In the genomic region with DNA sequence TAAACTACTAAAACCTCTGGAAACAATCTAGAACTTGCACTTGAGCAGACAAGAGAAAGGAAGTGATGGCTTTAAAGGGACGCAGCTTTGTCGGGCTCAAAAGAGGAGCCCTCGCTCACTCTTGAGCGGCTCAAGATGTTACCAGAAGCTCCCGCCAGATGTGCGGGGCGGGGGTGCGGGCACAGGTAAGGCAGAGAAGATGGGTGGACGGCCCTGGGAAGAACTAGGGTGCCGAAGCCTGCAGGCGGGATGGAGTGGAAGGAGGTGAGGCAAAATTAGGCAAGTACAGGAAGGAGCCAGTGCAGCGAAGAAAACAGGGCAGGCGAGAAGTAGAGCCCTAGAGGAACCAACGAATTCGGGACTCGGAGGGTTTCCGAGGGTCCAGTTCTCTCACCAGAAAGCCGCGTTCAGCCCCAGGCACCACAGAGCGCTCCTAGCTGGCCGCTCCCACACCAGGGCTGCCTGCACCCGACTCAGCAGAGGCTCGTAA, we compare ENCODE assay signal across 1 cellular context.
TF ChIP-seq lines count a peak whose summit lies in the region.

No MANE protein-coding gene starts in this region.

TF ChIP-seq in K562, 482 proteins besides CTCF, POLR2A, EP300 and RAD21 (continues in another document):
- TF ChIP-seq ZNF143 (CRISPR knock-in tag; IDR thresholded peaks at IDR 0.05) (no peak), ADNP (tag; IDR thresholded peaks at IDR 0.05) (no peak), RBM25 (IDR thresholded peaks at IDR 0.05; ENCODE audit: low read depth, low read length, severe bottlenecking) (no peak), NKRF (IDR thresholded peaks at IDR 0.05; ENCODE audit: borderline replicate concordance) (peak; percentile 73; the same call in 1 of the 2 replicates), HNRNPL (IDR thresholded peaks at IDR 0.05; ENCODE audit: low read depth, low read length) (no peak), TOE1 (IDR thresholded peaks at IDR 0.05; ENCODE audit: borderline replicate concordance) (0 out of 2 replicates have a peak, but pooled peaks have one; percentile 27), TOE1 (CRISPR knock-in tag; IDR thresholded peaks at IDR 0.05; ENCODE audit: borderline replicate concordance, low read depth) (no peak), ZBTB40 (IDR thresholded peaks at IDR 0.05) (0 out of 2 replicates have a peak, but pooled peaks have one; percentile 45), ZBTB40 (CRISPR knock-in tag; IDR thresholded peaks at IDR 0.05) (no peak), BACH1 (tag; IDR thresholded peaks at IDR 0.05) (no peak), PTRF (tag; IDR thresholded peaks at IDR 0.05) (no peak), KLF6 (CRISPR knock-in tag; IDR thresholded peaks at IDR 0.05; ENCODE audit: borderline replicate concordance) (no peak), EHMT2 (IDR thresholded peaks at IDR 0.05) (no peak), TRIM25 (IDR thresholded peaks at IDR 0.05; ENCODE audit: borderline replicate concordance) (0 out of 2 replicates have a peak, but pooled peaks have one; percentile 38), DDX20 (tag; IDR thresholded peaks at IDR 0.05; ENCODE audit: low read depth) (no peak), FOXJ3 (CRISPR knock-in tag; IDR thresholded peaks at IDR 0.05) (no peak), DIDO1 (tag; IDR thresholded peaks at IDR 0.05; ENCODE audit: low read depth) (no peak), XRCC4 (IDR thresholded peaks at IDR 0.05; ENCODE audit: extremely low read depth, insufficient read depth, insufficient read length) (no peak), BRD9 (IDR thresholded peaks at IDR 0.05; ENCODE audit: low read depth, partially characterized antibody) (no peak), HDAC1 (IDR thresholded peaks at IDR 0.05) (peak in 1 of 2 experiments; percentile 74; a peak in 1 of 4 replicates), ZKSCAN8 (CRISPR knock-in tag; IDR thresholded peaks at IDR 0.05) (no peak), ELF1 (tag; IDR thresholded peaks at IDR 0.05) (no peak), PHF20 (IDR thresholded peaks at IDR 0.05; ENCODE audit: partially characterized antibody) (peak; percentile 74), MCM7 (IDR thresholded peaks at IDR 0.05) (no peak), ZFP1 (CRISPR knock-in tag; IDR thresholded peaks at IDR 0.05) (no peak), ZSCAN32 (CRISPR knock-in tag; IDR thresholded peaks at IDR 0.05) (no peak), EZH2 (IDR thresholded peaks at IDR 0.05; ENCODE audit: borderline replicate concordance, low read depth, low read length) (no peak), ZFPM2 (CRISPR knock-in tag; IDR thresholded peaks at IDR 0.05) (no peak), CBX2 (IDR thresholded peaks at IDR 0.05; ENCODE audit: insufficient read depth, low read length, poor library complexity, severe bottlenecking) (no peak)
- TF ChIP-seq, protein P1, sequence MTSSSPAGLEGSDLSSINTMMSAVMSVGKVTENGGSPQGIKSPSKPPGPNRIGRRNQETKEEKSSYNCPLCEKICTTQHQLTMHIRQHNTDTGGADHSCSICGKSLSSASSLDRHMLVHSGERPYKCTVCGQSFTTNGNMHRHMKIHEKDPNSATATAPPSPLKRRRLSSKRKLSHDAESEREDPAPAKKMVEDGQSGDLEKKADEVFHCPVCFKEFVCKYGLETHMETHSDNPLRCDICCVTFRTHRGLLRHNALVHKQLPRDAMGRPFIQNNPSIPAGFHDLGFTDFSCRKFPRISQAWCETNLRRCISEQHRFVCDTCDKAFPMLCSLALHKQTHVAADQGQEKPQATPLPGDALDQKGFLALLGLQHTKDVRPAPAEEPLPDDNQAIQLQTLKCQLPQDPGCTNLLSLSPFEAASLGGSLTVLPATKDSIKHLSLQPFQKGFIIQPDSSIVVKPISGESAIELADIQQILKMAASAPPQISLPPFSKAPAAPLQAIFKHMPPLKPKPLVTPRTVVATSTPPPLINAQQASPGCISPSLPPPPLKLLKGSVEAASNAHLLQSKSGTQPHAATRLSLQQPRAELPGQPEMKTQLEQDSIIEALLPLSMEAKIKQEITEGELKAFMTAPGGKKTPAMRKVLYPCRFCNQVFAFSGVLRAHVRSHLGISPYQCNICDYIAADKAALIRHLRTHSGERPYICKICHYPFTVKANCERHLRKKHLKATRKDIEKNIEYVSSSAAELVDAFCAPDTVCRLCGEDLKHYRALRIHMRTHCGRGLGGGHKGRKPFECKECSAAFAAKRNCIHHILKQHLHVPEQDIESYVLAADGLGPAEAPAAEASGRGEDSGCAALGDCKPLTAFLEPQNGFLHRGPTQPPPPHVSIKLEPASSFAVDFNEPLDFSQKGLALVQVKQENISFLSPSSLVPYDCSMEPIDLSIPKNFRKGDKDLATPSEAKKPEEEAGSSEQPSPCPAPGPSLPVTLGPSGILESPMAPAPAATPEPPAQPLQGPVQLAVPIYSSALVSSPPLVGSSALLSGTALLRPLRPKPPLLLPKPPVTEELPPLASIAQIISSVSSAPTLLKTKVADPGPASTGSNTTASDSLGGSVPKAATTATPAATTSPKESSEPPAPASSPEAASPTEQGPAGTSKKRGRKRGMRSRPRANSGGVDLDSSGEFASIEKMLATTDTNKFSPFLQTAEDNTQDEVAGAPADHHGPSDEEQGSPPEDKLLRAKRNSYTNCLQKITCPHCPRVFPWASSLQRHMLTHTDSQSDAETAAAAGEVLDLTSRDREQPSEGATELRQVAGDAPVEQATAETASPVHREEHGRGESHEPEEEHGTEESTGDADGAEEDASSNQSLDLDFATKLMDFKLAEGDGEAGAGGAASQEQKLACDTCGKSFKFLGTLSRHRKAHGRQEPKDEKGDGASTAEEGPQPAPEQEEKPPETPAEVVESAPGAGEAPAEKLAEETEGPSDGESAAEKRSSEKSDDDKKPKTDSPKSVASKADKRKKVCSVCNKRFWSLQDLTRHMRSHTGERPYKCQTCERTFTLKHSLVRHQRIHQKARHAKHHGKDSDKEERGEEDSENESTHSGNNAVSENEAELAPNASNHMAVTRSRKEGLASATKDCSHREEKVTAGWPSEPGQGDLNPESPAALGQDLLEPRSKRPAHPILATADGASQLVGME (CRISPR knock-in tag; IDR thresholded peaks at IDR 0.05): no peak
- TF ChIP-seq, protein P2, sequence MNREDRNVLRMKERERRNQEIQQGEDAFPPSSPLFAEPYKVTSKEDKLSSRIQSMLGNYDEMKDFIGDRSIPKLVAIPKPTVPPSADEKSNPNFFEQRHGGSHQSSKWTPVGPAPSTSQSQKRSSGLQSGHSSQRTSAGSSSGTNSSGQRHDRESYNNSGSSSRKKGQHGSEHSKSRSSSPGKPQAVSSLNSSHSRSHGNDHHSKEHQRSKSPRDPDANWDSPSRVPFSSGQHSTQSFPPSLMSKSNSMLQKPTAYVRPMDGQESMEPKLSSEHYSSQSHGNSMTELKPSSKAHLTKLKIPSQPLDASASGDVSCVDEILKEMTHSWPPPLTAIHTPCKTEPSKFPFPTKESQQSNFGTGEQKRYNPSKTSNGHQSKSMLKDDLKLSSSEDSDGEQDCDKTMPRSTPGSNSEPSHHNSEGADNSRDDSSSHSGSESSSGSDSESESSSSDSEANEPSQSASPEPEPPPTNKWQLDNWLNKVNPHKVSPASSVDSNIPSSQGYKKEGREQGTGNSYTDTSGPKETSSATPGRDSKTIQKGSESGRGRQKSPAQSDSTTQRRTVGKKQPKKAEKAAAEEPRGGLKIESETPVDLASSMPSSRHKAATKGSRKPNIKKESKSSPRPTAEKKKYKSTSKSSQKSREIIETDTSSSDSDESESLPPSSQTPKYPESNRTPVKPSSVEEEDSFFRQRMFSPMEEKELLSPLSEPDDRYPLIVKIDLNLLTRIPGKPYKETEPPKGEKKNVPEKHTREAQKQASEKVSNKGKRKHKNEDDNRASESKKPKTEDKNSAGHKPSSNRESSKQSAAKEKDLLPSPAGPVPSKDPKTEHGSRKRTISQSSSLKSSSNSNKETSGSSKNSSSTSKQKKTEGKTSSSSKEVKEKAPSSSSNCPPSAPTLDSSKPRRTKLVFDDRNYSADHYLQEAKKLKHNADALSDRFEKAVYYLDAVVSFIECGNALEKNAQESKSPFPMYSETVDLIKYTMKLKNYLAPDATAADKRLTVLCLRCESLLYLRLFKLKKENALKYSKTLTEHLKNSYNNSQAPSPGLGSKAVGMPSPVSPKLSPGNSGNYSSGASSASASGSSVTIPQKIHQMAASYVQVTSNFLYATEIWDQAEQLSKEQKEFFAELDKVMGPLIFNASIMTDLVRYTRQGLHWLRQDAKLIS (CRISPR knock-in tag; IDR thresholded peaks at IDR 0.05): no peak
- TF ChIP-seq, protein P3, sequence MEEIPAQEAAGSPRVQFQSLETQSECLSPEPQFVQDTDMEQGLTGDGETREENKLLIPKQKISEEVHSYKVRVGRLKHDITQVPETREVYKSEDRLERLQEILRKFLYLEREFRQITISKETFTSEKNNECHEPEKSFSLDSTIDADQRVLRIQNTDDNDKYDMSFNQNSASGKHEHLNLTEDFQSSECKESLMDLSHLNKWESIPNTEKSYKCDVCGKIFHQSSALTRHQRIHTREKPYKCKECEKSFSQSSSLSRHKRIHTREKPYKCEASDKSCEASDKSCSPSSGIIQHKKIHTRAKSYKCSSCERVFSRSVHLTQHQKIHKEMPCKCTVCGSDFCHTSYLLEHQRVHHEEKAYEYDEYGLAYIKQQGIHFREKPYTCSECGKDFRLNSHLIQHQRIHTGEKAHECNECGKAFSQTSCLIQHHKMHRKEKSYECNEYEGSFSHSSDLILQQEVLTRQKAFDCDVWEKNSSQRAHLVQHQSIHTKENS (CRISPR knock-in tag; IDR thresholded peaks at IDR 0.05): no peak
